ENCODE assay signal across 16 cellular contexts in the genomic region with DNA sequence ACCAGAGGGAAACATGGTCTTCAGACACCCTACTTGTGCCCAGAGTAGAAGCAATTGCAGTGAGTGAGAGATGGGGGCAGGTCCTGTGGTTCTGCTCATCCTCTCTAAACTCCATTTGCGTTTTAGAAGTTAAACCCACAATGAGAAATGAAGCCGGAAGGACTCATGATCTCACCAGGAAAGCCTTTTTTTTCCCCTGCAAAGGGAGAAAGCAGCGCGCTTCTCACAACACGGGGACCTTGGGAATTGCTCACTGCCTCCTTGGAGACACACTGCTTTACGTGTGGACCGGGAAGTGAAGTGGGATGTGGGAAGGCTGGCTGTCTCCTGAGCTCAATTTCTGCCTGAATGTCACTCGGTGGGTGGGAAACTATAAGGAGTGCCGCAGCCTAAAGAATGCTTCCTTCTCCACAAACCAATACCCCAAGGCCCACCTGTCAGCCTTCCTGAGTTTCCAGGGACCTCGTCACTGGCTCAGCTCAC.
DNase-seq lines count a peak whose midpoint lies in the region; ATAC-seq and TF ChIP-seq lines count a peak whose summit lies in the region.
"Had no signal": no experiment of that assay in that cellular context is flagged by ENCODE, and none has a peak within 500 bp of the region (broad histone marks: within the 10 kb centered on the region; RNA-seq: fewer than 3 reads in every experiment).

No MANE protein-coding gene starts in this region.

- H2BK20ac ChIP-seq in IMR-90 (ENCODE audit: low read depth, low read length): no peak overlapping the region

- TF ChIP-seq CTCF in CD4-positive, alpha-beta T cell (IDR thresholded peaks at IDR 0.05): no peak
- no peak for TF ChIP-seq CTCF in IMR-90 (conservative IDR thresholded peaks at IDR 0.05; ENCODE audit: low read depth, low read length)
- TF ChIP-seq CTCF in neural cell (IDR thresholded peaks at IDR 0.05; ENCODE audit: poor library complexity, severe bottlenecking): no peak

- H3K4me3 ChIP-seq in IMR-90 (ENCODE audit: insufficient read depth, low read depth, low read length): no peak overlapping the region
- peak overlapping the region; percentile 8 for H3K4me3 ChIP-seq in neural cell (ENCODE audit: low read length)
- H3K4me3 ChIP-seq: heart right ventricle had no signal

- no peaks in the 10 kb centered on the region for H3K27me3 ChIP-seq in CD4-positive, alpha-beta T cell (ENCODE audit: control insufficient read depth, insufficient read depth, low read length)
- H3K27me3 ChIP-seq in IMR-90 (ENCODE audit: control insufficient read depth, insufficient read depth, low read length) (no peaks in the 10 kb centered on the region), neural cell (ENCODE audit: insufficient read depth, low read depth, low read length) (no peaks in the 10 kb centered on the region)

- H3K9ac ChIP-seq in IMR-90 (ENCODE audit: low read depth, low read length) (no peak overlapping the region), neural cell (ENCODE audit: low read length) (peak overlapping the region; percentile 1)

- POLR2A ChIA-PET in CD4-positive, alpha-beta T cell (lab: Charles Lee): interaction anchor here (0.7 to 1.1 kb wide), 2 partner anchors 92 to 543 kb away, joined by 3 to 8 read pairs; no protein-coding TSS in a partner anchor
- POLR2A ChIA-PET in IMR-90 (lab: Charles Lee; ENCODE audit: unreplicated experiment): no interaction called here

- H4K8ac ChIP-seq in IMR-90 (ENCODE audit: low read depth in 2 of 2, low read length in 2 of 2): no peak overlapping the region

- no peak overlapping the region for H3K23ac ChIP-seq in IMR-90 (ENCODE audit: low read depth, low read length)

- no TSS peak for BruUV-seq in IMR-90 (replicated peaks; lab: Mats Ljungman, UMichigan)

- no CpG with 5 or more reads among the region's 10 CpGs for WGBS in IMR-90 (ENCODE audit: extremely low coverage in 2 of 2, insufficient read length in 1 of 2), 2 experiments

- DNase-seq in CD4-positive, alpha-beta T cell: no peak
- DNase-seq in IMR-90 (peak; percentile 2), midbrain (lab: John Stamatoyannopoulos, UW) (no peak), SIG-M5 (lab: John Stamatoyannopoulos, UW) (no peak)
- no peak for DNase-seq in activated naive CD8-positive, alpha-beta T cell treated with anti-CD3 and anti-CD28 coated beads, Interleukin-2, amount 50 U/mL, for 24 hours
- DNase-seq: activated CD4-positive, alpha-beta T cell treated with anti-CD3 and anti-CD28 coated beads, Interleukin-2, amount 50 U/mL, for 48 hours; AML-193; DMS153; heart right ventricle; NCI-H1694; NCI-H510A; OCI-M1 had no signal

- peaks cover 19% of the 10 kb centered on the region for H3K36me3 Mint-ChIP-seq in CD4-positive, alpha-beta T cell (ENCODE audit: low read depth)
- peaks cover 4% of the 10 kb centered on the region for H3K36me3 Mint-ChIP-seq in activated naive CD8-positive, alpha-beta T cell treated with anti-CD3 and anti-CD28 coated beads, Interleukin-2, amount 50 U/mL, for 24 hours (ENCODE audit: low read depth)

- no peak overlapping the region for H3K18ac ChIP-seq in IMR-90 (ENCODE audit: low read depth, low read length)

- no peak overlapping the region for H2AK9ac ChIP-seq in IMR-90 (replicated peaks; ENCODE audit: low read depth, low read length, poor library complexity)

- H4K20me1 ChIP-seq in IMR-90 (ENCODE audit: insufficient read depth, low read length) (no peaks in the 10 kb centered on the region), neural cell (ENCODE audit: insufficient read depth) (no peaks in the 10 kb centered on the region)

- no peak overlapping the region for H3K4ac ChIP-seq in IMR-90 (ENCODE audit: low read depth, low read length)

- H3K9me3 ChIP-seq in CD4-positive, alpha-beta T cell (ENCODE audit: control insufficient read depth, low read length): no peaks in the 10 kb centered on the region
- H3K9me3 ChIP-seq in IMR-90 (ENCODE audit: control insufficient read depth, insufficient read depth, low read length) (no peaks in the 10 kb centered on the region), neural cell (ENCODE audit: low read length) (no peaks in the 10 kb centered on the region)
- H3K9me3 ChIP-seq: heart right ventricle had no signal

- H3K9me1 ChIP-seq in IMR-90 (ENCODE audit: insufficient read depth, low read length): peaks cover 4% of the 10 kb centered on the region; the same call in 1 of the 2 replicates

- no peak overlapping the region for H2BK120ac ChIP-seq in IMR-90 (ENCODE audit: low read depth, low read length)

- no peak overlapping the region for H2AK5ac ChIP-seq in IMR-90 (ENCODE audit: low read depth, low read length)

- ATAC-seq in CD4-positive, alpha-beta T cell (ENCODE audit: poor library complexity): peak; percentile 80
- ATAC-seq in IMR-90 (ENCODE audit: low read depth): no peak
- peak; percentile 66 for ATAC-seq in activated naive CD8-positive, alpha-beta T cell treated with anti-CD3 and anti-CD28 coated beads, Interleukin-2, amount 50 U/mL, for 24 hours
- ATAC-seq in HG03097 (IDR thresholded peaks at IDR 0.05; ENCODE audit: low FRiP score, unreplicated experiment): no peak
- no peak for ATAC-seq in HG02759 (IDR thresholded peaks at IDR 0.05; ENCODE audit: unreplicated experiment)
- ATAC-seq: heart right ventricle had no signal

- H3K4me1 Mint-ChIP-seq in CD4-positive, alpha-beta T cell (ENCODE audit: low read depth): peaks cover 9% of the 10 kb centered on the region
- H3K4me1 Mint-ChIP-seq in activated naive CD8-positive, alpha-beta T cell treated with anti-CD3 and anti-CD28 coated beads, Interleukin-2, amount 50 U/mL, for 24 hours: peaks cover 18% of the 10 kb centered on the region

- H2AFZ ChIP-seq in IMR-90 (replicated peaks; ENCODE audit: low read length, poor library complexity): no peak overlapping the region
- H2AFZ ChIP-seq in neural cell (ENCODE audit: low read depth, low read length): no peak overlapping the region

- peak overlapping the region; percentile 54 for H3K27ac Mint-ChIP-seq in CD4-positive, alpha-beta T cell
- H3K27ac Mint-ChIP-seq in activated naive CD8-positive, alpha-beta T cell treated with anti-CD3 and anti-CD28 coated beads, Interleukin-2, amount 50 U/mL, for 24 hours: no peak overlapping the region

- H3K9me3 Mint-ChIP-seq in CD4-positive, alpha-beta T cell: no peaks in the 10 kb centered on the region
- H3K9me3 Mint-ChIP-seq in activated naive CD8-positive, alpha-beta T cell treated with anti-CD3 and anti-CD28 coated beads, Interleukin-2, amount 50 U/mL, for 24 hours: peaks cover 4% of the 10 kb centered on the region

- H3K9me2 ChIP-seq in neural cell (ENCODE audit: insufficient read depth, low read length): no peaks in the 10 kb centered on the region

- no peaks in the 10 kb centered on the region for H3K79me1 ChIP-seq in IMR-90 (ENCODE audit: low read depth in 1 of 2, low read length in 2 of 2)

- no peak overlapping the region for H2BK5ac ChIP-seq in IMR-90 (ENCODE audit: low read depth, low read length, poor library complexity, severe bottlenecking)

- no peaks in the 10 kb centered on the region for H3K4me1 ChIP-seq in IMR-90 (ENCODE audit: control insufficient read depth, insufficient read depth, low read length)
- H3K4me1 ChIP-seq: heart right ventricle had no signal

- H2BK15ac ChIP-seq in IMR-90 (ENCODE audit: low read depth, low read length): no peak overlapping the region

- H3K27ac ChIP-seq in CD4-positive, alpha-beta T cell (ENCODE audit: low read depth, low read length): no peak overlapping the region
- H3K27ac ChIP-seq in IMR-90 (ENCODE audit: insufficient read depth, low read length) (no peak overlapping the region), neural cell (ENCODE audit: low read length) (peak overlapping the region; percentile 46)
- H3K27ac ChIP-seq: heart right ventricle had no signal

- no peak for TF ChIP-seq EP300 in neural cell (conservative IDR thresholded peaks at IDR 0.05; ENCODE audit: poor library complexity, severe bottlenecking)

- no peak overlapping the region for H4K91ac ChIP-seq in IMR-90 (ENCODE audit: insufficient read depth, low read depth, low read length)

- H3K36me3 ChIP-seq in IMR-90 (ENCODE audit: control insufficient read depth, insufficient read depth, low read length) (no peaks in the 10 kb centered on the region), neural cell (ENCODE audit: insufficient read depth, low read length) (no peaks in the 10 kb centered on the region)
- H3K36me3 ChIP-seq: heart right ventricle had no signal

- H3F3A ChIP-seq in neural cell (ENCODE audit: insufficient read depth, low read length, poor library complexity, severe bottlenecking): no peaks in the 10 kb centered on the region

- H3K79me2 ChIP-seq in neural cell (replicated peaks; ENCODE audit: insufficient read depth, low read length): no peaks in the 10 kb centered on the region

- peak overlapping the region; percentile 40 for H3K4me3 Mint-ChIP-seq in CD4-positive, alpha-beta T cell
- no peak overlapping the region for H3K4me3 Mint-ChIP-seq in activated naive CD8-positive, alpha-beta T cell treated with anti-CD3 and anti-CD28 coated beads, Interleukin-2, amount 50 U/mL, for 24 hours

- no peak overlapping the region for H4K5ac ChIP-seq in IMR-90 (ENCODE audit: low read depth, low read length)

- no peak overlapping the region for H3K56ac ChIP-seq in IMR-90 (ENCODE audit: extremely low read depth, insufficient read depth, low read length)

- in situ Hi-C loops in IMR-90 (cut with MboI; ENCODE audit: low sequenced_read_pairs): no loop called here

- CTCF ChIA-PET in CD4-positive, alpha-beta T cell (lab: Charles Lee): no interaction called here
- CTCF ChIA-PET in IMR-90 (lab: Yijun Ruan, JAX): interaction anchor here (1.1 kb wide), 1 partner anchor 12 kb away, joined by 3 read pairs; no protein-coding TSS in a partner anchor

- no peak overlapping the region for H3K4me2 ChIP-seq in IMR-90 (ENCODE audit: low read depth, low read length)
- peak overlapping the region; percentile 30 for H3K4me2 ChIP-seq in neural cell (ENCODE audit: low read length)

- H3K14ac ChIP-seq in IMR-90 (replicated peaks; ENCODE audit: low read depth, low read length): no peak overlapping the region

- TF ChIP-seq POLR2A in IMR-90 (IDR thresholded peaks at IDR 0.05; ENCODE audit: low read depth, low read length): no peak

- intact Hi-C loops in CD4-positive, alpha-beta T cell (cut with DNase I, micrococcal nuclease): no loop called here
- intact Hi-C loops in IMR-90 (cut with micrococcal nuclease): no loop called here

- no peak for TF ChIP-seq RAD21 in IMR-90 (IDR thresholded peaks at IDR 0.05; ENCODE audit: low read length)
- no peak for TF ChIP-seq RAD21 in neural cell (conservative IDR thresholded peaks at IDR 0.05)

- dilution Hi-C loops in IMR-90 (cut with HindIII; ENCODE audit: low sequenced_read_pairs, unreplicated experiment): no loop called here

- no peaks in the 10 kb centered on the region for H3K27me3 Mint-ChIP-seq in CD4-positive, alpha-beta T cell
- H3K27me3 Mint-ChIP-seq in activated naive CD8-positive, alpha-beta T cell treated with anti-CD3 and anti-CD28 coated beads, Interleukin-2, amount 50 U/mL, for 24 hours: no peaks in the 10 kb centered on the region
- H3K27me3 Mint-ChIP-seq: progenitor cell of endocrine pancreas had no signal

TF ChIP-seq in IMR-90, 13 proteins besides CTCF, POLR2A, EP300 and RAD21 (continues in another document):
- TF ChIP-seq FOS (IDR thresholded peaks at IDR 0.05; ENCODE audit: low read depth, low read length): no peak
- TF ChIP-seq MAFK (IDR thresholded peaks at IDR 0.05; ENCODE audit: low read depth, low read length): no peak

TF ChIP-seq in neural cell, 6 proteins besides CTCF, POLR2A, EP300 and RAD21 (continues in another document):
- peak; percentile 24 for TF ChIP-seq POLR2AphosphoS5 (IDR thresholded peaks at IDR 0.05)

Comparison
In these comparisons a context has a peak if more than half of its experiments do, and no peak if none do; other contexts are left out.
1. ATAC-seq: peak in CD4-positive, alpha-beta T cell (single experiment) and activated naive CD8-positive, alpha-beta T cell treated with anti-CD3 and anti-CD28 coated beads, Interleukin-2, amount 50 U/mL, for 24 hours (single experiment); none in IMR-90 (single experiment), HG03097 (single experiment) and HG02759 (single experiment).